ENCODE assay signal across 8 cellular contexts in genomic region chr13:77698211-77699058, GRCh38. TPM values are rescaled to one million over a fixed set of nuclear protein-coding genes. Genes with fewer than 3 reads are reported as not detected.
DNase-seq lines count a peak whose midpoint lies in the region; ATAC-seq lines count a peak whose summit lies in the region.

No MANE protein-coding gene starts in this region.

- H3K36me3 ChIP-seq in ectodermal cell (ENCODE audit: control insufficient read depth, insufficient read depth, low read length): no peaks in the 10 kb centered on the region

- H3K9me3 ChIP-seq in ectodermal cell (ENCODE audit: control insufficient read depth, low read length): no peaks in the 10 kb centered on the region

- 0% methylated on average over 73 to 74 of the region's 74 CpGs for WGBS in ectodermal cell, 2 experiments

- no peaks in the 10 kb centered on the region for H3K4me1 ChIP-seq in ectodermal cell (ENCODE audit: control insufficient read depth, insufficient read depth, low read length)

- H3K27ac ChIP-seq in ectodermal cell (ENCODE audit: insufficient read depth, low read depth, low read length, poor library complexity, severe bottlenecking): no peak overlapping the region

- ATAC-seq in GM18502 (IDR thresholded peaks at IDR 0.05; ENCODE audit: poor library complexity, unreplicated experiment) (peak; percentile 33), HG02623 (IDR thresholded peaks at IDR 0.05; ENCODE audit: unreplicated experiment) (peak; percentile 20)

- DNase-seq in NCI-H1694 (lab: John Stamatoyannopoulos, UW): peak; percentile 31
- DNase-seq in activated CD4-positive, alpha-beta T cell treated with anti-CD3 and anti-CD28 coated beads, Interleukin-2, amount 50 U/mL, for 4 hours: peak; percentile 31 to 35
- DNase-seq in lung microvascular endothelial cell (ENCODE audit: low read depth in 2 of 2): peak; percentile 14 to 30
- DNase-seq in stimulated activated CD8-positive, alpha-beta memory T cell treated with anti-CD3 and anti-CD28 coated beads, Interleukin-12 subunit alpha, Interleukin-12 subunit beta, amount 100 ng/mL, for 4 hours (ENCODE audit: low read depth): peak; percentile 21
- DNase-seq in NCI-H2029 (lab: John Stamatoyannopoulos, UW): no peak

- H3K4me3 ChIP-seq in ectodermal cell (ENCODE audit: insufficient read depth, low read depth, low read length): peak overlapping the region; percentile 72

- H3K27me3 ChIP-seq in ectodermal cell (ENCODE audit: control insufficient read depth, insufficient read depth, low read length, poor library complexity, severe bottlenecking): peaks cover 15% of the 10 kb centered on the region

RNA-seq across cellular contexts. Expression of gene SLAIN1, which starts 0.9 kb away (rescaled TPM):
- polyA plus RNA-seq in ectodermal cell (2013, experiment 1 of 4): 49.2 TPM
- 44.8 TPM for polyA plus RNA-seq in ectodermal cell (2013, experiment 2 of 4)
- polyA plus RNA-seq in ectodermal cell (2013, experiment 3 of 4): 35.8 TPM
- polyA plus RNA-seq in ectodermal cell (2013, experiment 4 of 4): 41.5 TPM
- total RNA-seq in lung microvascular endothelial cell: 3.3 and 8.5 TPM in 2 replicates
